26 cellular contexts compared by ENCODE assay signal in the genomic region with DNA sequence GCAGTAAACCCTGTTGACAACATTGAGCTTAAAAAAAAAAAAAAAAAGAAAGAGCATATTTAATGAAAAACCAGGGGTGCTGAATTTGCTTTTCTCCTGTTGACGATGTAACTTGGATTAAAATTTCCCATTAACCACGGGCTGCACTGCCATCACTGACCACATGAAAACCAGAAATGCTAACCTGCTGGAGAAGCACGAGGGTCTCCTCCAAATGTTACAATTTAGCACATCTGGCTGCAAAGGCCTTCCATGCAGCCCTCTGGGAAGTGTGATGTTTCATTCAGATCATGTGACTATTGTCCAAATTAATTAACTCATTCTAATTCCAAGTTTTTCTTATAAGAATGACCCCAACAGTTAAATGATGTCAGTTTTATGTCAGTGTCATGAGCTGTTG. TPM values are rescaled to one million over a fixed set of nuclear protein-coding genes. Genes with fewer than 3 reads are reported as not detected.
DNase-seq lines count a peak whose midpoint lies in the region; ATAC-seq and TF ChIP-seq lines count a peak whose summit lies in the region.
"Had no signal": no experiment of that assay in that cellular context is flagged by ENCODE, and none has a peak within 500 bp of the region (broad histone marks: within the 10 kb centered on the region; RNA-seq: fewer than 3 reads in every experiment).

No MANE protein-coding gene starts in this region.

- H3K27me3 ChIP-seq in mammary epithelial cell (ENCODE audit: insufficient read depth, low read length) (no peaks in the 10 kb centered on the region), Panc1 (ENCODE audit: control insufficient read depth, insufficient read depth, low read length) (no peaks in the 10 kb centered on the region), heart right ventricle (peaks cover 0 to 28% (median 8%) of the 10 kb centered on the region in 7 donors)
- H3K27me3 ChIP-seq: esophagus squamous epithelium, neutrophil had no signal

- H3K4me1 ChIP-seq in mammary epithelial cell (ENCODE audit: insufficient read depth, low read length) = no peaks in the 10 kb centered on the region
- no peaks in the 10 kb centered on the region for H3K4me1 ChIP-seq in Panc1 (ENCODE audit: control insufficient read depth, insufficient read depth, low read length)
- H3K4me1 ChIP-seq in heart right ventricle = no peaks in the 10 kb centered on the region
- H3K4me1 ChIP-seq: right atrium auricular region had no signal

- no peaks in the 10 kb centered on the region for H3K9me3 Mint-ChIP-seq in MCF 10A (ENCODE audit: unreplicated experiment)
- H3K9me3 Mint-ChIP-seq: activated naive CD4-positive, alpha-beta T cell treated with anti-CD3 and anti-CD28 coated beads, Interleukin-2, amount 50 U/mL, for 72 hours; brain; CD8-positive, alpha-beta memory T cell had no signal

- H3K79me2 ChIP-seq in mammary epithelial cell (ENCODE audit: insufficient read depth, low read length) = no peaks in the 10 kb centered on the region
- H3K79me2 ChIP-seq: hepatocyte had no signal

- peaks cover 10% of the 10 kb centered on the region for H3K4me1 Mint-ChIP-seq in MCF 10A (ENCODE audit: insufficient read depth, unreplicated experiment)

- no peak overlapping the region for H3K4me3 Mint-ChIP-seq in MCF 10A (ENCODE audit: unreplicated experiment)
- H3K4me3 Mint-ChIP-seq: activated CD8-positive, alpha-beta T cell treated with anti-CD3 and anti-CD28 coated beads, Interleukin-2, amount 10 ng/mL, durations not matched to agents 7 days and 5 days; brain; CD8-positive, alpha-beta memory T cell had no signal

- no peaks in the 10 kb centered on the region for H3K9me3 ChIP-seq in mammary epithelial cell (replicated peaks; ENCODE audit: insufficient read depth, low read length)
- no peaks in the 10 kb centered on the region for H3K9me3 ChIP-seq in Panc1 (ENCODE audit: control insufficient read depth, insufficient read depth, low read depth, low read length)
- no peaks in the 10 kb centered on the region for H3K9me3 ChIP-seq in heart right ventricle
- H3K9me3 ChIP-seq: esophagus squamous epithelium, neutrophil, right atrium auricular region had no signal

- no peak overlapping the region for H3K9ac ChIP-seq in mammary epithelial cell (ENCODE audit: insufficient read depth, low read length)

- no peak overlapping the region for H2AFZ ChIP-seq in mammary epithelial cell (ENCODE audit: low read depth, low read length)
- H2AFZ ChIP-seq: hepatocyte had no signal

- H3K36me3 ChIP-seq in mammary epithelial cell (ENCODE audit: insufficient read depth, low read length) (no peaks in the 10 kb centered on the region), Panc1 (ENCODE audit: control insufficient read depth, insufficient read depth, low read length) (no peaks in the 10 kb centered on the region), heart right ventricle (no peaks in the 10 kb centered on the region)
- H3K36me3 ChIP-seq: esophagus squamous epithelium, neutrophil, right atrium auricular region had no signal

- POLR2A ChIA-PET in MCF 10A (lab: Yijun Ruan, JAX) = no interaction called here
- POLR2A ChIA-PET in Panc1 (lab: Charles Lee) = no interaction called here

- BruUV-seq in MCF 10A (replicated peaks; lab: Mats Ljungman, UMichigan) (no TSS peak), mammary epithelial cell (replicated peaks; lab: Mats Ljungman, UMichigan) (no TSS peak), Panc1 (replicated peaks; lab: Mats Ljungman, UMichigan) (no TSS peak)

- H3K27ac ChIP-seq in mammary epithelial cell (ENCODE audit: insufficient read depth, low read depth, low read length) (no peak overlapping the region), Panc1 (ENCODE audit: low read length) (no peak overlapping the region), heart right ventricle (no peak overlapping the region)
- H3K27ac ChIP-seq: esophagus squamous epithelium, hepatocyte, HL-60, neutrophil, right atrium auricular region had no signal

- dilution Hi-C loops in mammary epithelial cell (cut with HindIII; ENCODE audit: low sequenced_read_pairs) = loop anchor here (25.0 kb wide), 1 partner anchor 322 kb away; no protein-coding TSS in a partner anchor

- in situ Hi-C loops in mammary epithelial cell (cut with MboI; ENCODE audit: low sequenced_read_pairs in 2 of 2) = loop anchor here (5.0 to 25.0 kb wide), 4 partner anchors 60 to 422 kb away; a partner anchor contains a TSS
- in situ Hi-C loops in Panc1 (cut with HindIII; ENCODE audit: low pct_unique_long_range_greater_than_20kb, low sequenced_read_pairs) = no loop called here
- in situ Hi-C loops in KBM-7 (cut with MboI; ENCODE audit: low pct_unique_long_range_greater_than_20kb, low sequenced_read_pairs) = loop anchor here (25.0 kb wide), 1 partner anchor 322 kb away; no protein-coding TSS in a partner anchor

- no peaks in the 10 kb centered on the region for H4K20me1 ChIP-seq in mammary epithelial cell (ENCODE audit: insufficient read depth, low read length)

- 83% methylated on average over 3 of the region's 3 CpGs for WGBS in mammary epithelial cell (ENCODE audit: low coverage, missing lambda C conversion rate)
- 66 to 68% methylated on average over 3 of the region's 3 CpGs for WGBS in heart right ventricle, 2 donors

- H3K4me3 ChIP-seq in mammary epithelial cell (replicated peaks in 1 of 3; ENCODE audit: insufficient read depth in 1 of 3, low read depth in 2 of 3, low read length in 3 of 3) = no peak overlapping the region
- H3K4me3 ChIP-seq in Panc1 (ENCODE audit: low read depth in 2 of 2, low read length in 2 of 2) = no peak overlapping the region
- H3K4me3 ChIP-seq in fibroblast of the aortic adventitia (ENCODE audit: low read depth, low read length) = no peak overlapping the region
- no peak overlapping the region for H3K4me3 ChIP-seq in heart right ventricle
- H3K4me3 ChIP-seq: esophagus squamous epithelium, GM12878, hepatocyte, right atrium auricular region had no signal

- CTCF ChIA-PET in MCF 10A (lab: Yijun Ruan, JAX) = interaction anchor here (0.6 to 16.2 kb wide), 10 partner anchors 14 to 498 kb away, joined by 3 to 535 read pairs (median 5); a partner anchor contains a TSS
- CTCF ChIA-PET in mammary epithelial cell (lab: Charles Lee; ENCODE audit: low non-redundant PET) = no interaction called here
- CTCF ChIA-PET in Panc1 (lab: Charles Lee) = interaction anchor here (0.6 kb wide), 1 partner anchor 866 kb away, joined by 4 read pairs; no protein-coding TSS in a partner anchor

- no peaks in the 10 kb centered on the region for H3K27me3 Mint-ChIP-seq in MCF 10A (ENCODE audit: insufficient read depth, unreplicated experiment)

- no peak overlapping the region for H3K27ac Mint-ChIP-seq in MCF 10A (ENCODE audit: low read depth, unreplicated experiment)
- H3K27ac Mint-ChIP-seq: activated CD8-positive, alpha-beta T cell treated with anti-CD3 and anti-CD28 coated beads, Interleukin-2, amount 10 ng/mL, durations not matched to agents 7 days and 5 days; activated naive CD4-positive, alpha-beta T cell treated with anti-CD3 and anti-CD28 coated beads, Interleukin-2, amount 50 U/mL, for 72 hours; brain; CD8-positive, alpha-beta memory T cell had no signal

- H3K36me3 Mint-ChIP-seq in MCF 10A (ENCODE audit: insufficient read depth, unreplicated experiment) = no peaks in the 10 kb centered on the region
- H3K36me3 Mint-ChIP-seq: activated naive CD4-positive, alpha-beta T cell treated with anti-CD3 and anti-CD28 coated beads, Interleukin-2, amount 50 U/mL, for 72 hours; brain; CD8-positive, alpha-beta memory T cell had no signal

- ATAC-seq in Panc1 (no peak), GM21381 (IDR thresholded peaks at IDR 0.05; ENCODE audit: unreplicated experiment) (no peak), heart right ventricle (no peak)
- ATAC-seq: activated CD8-positive, alpha-beta T cell treated with anti-CD3 and anti-CD28 coated beads, Interleukin-2, amount 10 ng/mL, durations not matched to agents 7 days and 5 days; activated naive CD4-positive, alpha-beta T cell treated with anti-CD3 and anti-CD28 coated beads, Interleukin-2, amount 50 U/mL, for 72 hours; GM12878; Right ventricle myocardium inferior; stimulated activated naive CD8-positive, alpha-beta T cell treated with anti-CD3 and anti-CD28 coated beads, Interleukin-15, Interleukin-2, amounts not matched to agents 100 U/mL and 50 U/mL, for 24 hours had no signal

- no peak overlapping the region for H3K4me2 ChIP-seq in mammary epithelial cell (ENCODE audit: insufficient read depth, low read depth, low read length)
- H3K4me2 ChIP-seq: hepatocyte had no signal

- TF ChIP-seq CTCF in MCF 10A (IDR thresholded peaks at IDR 0.05; ENCODE audit: unreplicated experiment) (peak; percentile 7), mammary epithelial cell (conservative IDR thresholded peaks at IDR 0.05 in 1 of 2, IDR thresholded peaks at IDR 0.05 in 1 of 2; ENCODE audit: extremely low read depth in 1 of 2, insufficient read depth in 1 of 2, low read depth in 1 of 2, low read length in 2 of 2) (peak in 1 of 2 donors; percentile 22), Panc1 (IDR thresholded peaks at IDR 0.05) (peak; percentile 14; the same call in 1 of the 2 replicates), fibroblast of the aortic adventitia (IDR thresholded peaks at IDR 0.05; ENCODE audit: insufficient read depth, low read length) (peak; percentile 36), heart right ventricle (IDR thresholded peaks at IDR 0.05) (peak in 1 of 9 donors; percentile 11)

- intact Hi-C loops in MCF 10A (cut with micrococcal nuclease) (no loop called here), mammary epithelial cell (cut with micrococcal nuclease) (no loop called here), Panc1 (cut with micrococcal nuclease; ENCODE audit: unreplicated experiment) (no loop called here), heart right ventricle (cut with DNase I) (loop anchor here (5.0 to 10.0 kb wide), 10 partner anchors 62 to 482 kb away; a partner anchor contains a TSS)

- no peak for DNase-seq in MCF 10A (ENCODE audit: unreplicated experiment)
- DNase-seq in mammary epithelial cell = no peak
- no peak for DNase-seq in Panc1 (ENCODE audit: low read depth, low spot score)
- DNase-seq in fibroblast of the aortic adventitia (ENCODE audit: low read depth) = no peak
- no peak for DNase-seq in KBM-7
- DNase-seq in NCI-H1930 (lab: John Stamatoyannopoulos, UW) = no peak
- no peak for DNase-seq in heart right ventricle
- DNase-seq: activated CD8-positive, alpha-beta T cell treated with anti-CD3 and anti-CD28 coated beads, Interleukin-2, amount 10 ng/mL, durations not matched to agents 7 days and 5 days; activated T-cell treated with anti-CD3 and anti-CD28 coated beads, Interleukin-2, amount 50 U/mL, for 48 hours; CD8-positive, alpha-beta memory T cell; esophagus squamous epithelium; NCI-H1105 treated with DMSO at 0.1 percent for 48 hours; NCI-H2171 treated with DMSO at 0.1 percent for 48 hours; stimulated activated naive CD8-positive, alpha-beta T cell treated with anti-CD3 and anti-CD28 coated beads, Interleukin-15, Interleukin-2, amounts not matched to agents 100 U/mL and 50 U/mL, for 24 hours had no signal

RNA-seq across cellular contexts. Expression of a gene that starts 26.9 kb away (rescaled TPM):
- not detected in 2 replicates for total RNA-seq in MCF 10A (2022)
- total RNA-seq in mammary epithelial cell = not detected
- polyA plus RNA-seq in mammary epithelial cell = not detected
- not detected for polyA minus RNA-seq in mammary epithelial cell
- total RNA-seq in Panc1 (2021; ENCODE audit: unreplicated experiment) = not detected
- polyA plus RNA-seq in Panc1 (2012; ENCODE audit: insufficient read length) = not detected
- not detected in 2 replicates for total RNA-seq in fibroblast of the aortic adventitia (ENCODE audit: low replicate concordance)
- not detected for total RNA-seq in heart right ventricle
- not detected for polyA plus RNA-seq in heart right ventricle
- total RNA-seq: activated CD8-positive, alpha-beta T cell treated with anti-CD3 and anti-CD28 coated beads, Interleukin-2, amount 10 ng/mL, durations not matched to agents 7 days and 5 days; activated naive CD4-positive, alpha-beta T cell treated with anti-CD3 and anti-CD28 coated beads, Interleukin-2, amount 50 U/mL, for 72 hours; CD8-positive, alpha-beta memory T cell; GM12878; hepatocyte; mesenteric fat pad; right atrium auricular region; Right ventricle myocardium inferior; T-helper 1 cell treated with Interleukin-12 subunit alpha and Interleukin-12 subunit beta and Interleukin-4 antibody, amounts not matched to agents 30 ng/mL and 1 ng/mL, for 36 hours; ureter had no signal
- polyA plus RNA-seq: CD8-positive, alpha-beta memory T cell; GM12878; hepatocyte had no signal

RNA-seq across cellular contexts. Expression of a gene that starts 38.5 kb away (rescaled TPM):
- total RNA-seq in MCF 10A (2022) (254 and 330 TPM in 2 replicates), mammary epithelial cell (100 to 1,000 TPM; 428 to 490 TPM), Panc1 (2021; ENCODE audit: unreplicated experiment) (not detected), fibroblast of the aortic adventitia (ENCODE audit: low replicate concordance) (not detected in 2 replicates), heart right ventricle (not detected)
- polyA plus RNA-seq in mammary epithelial cell (525 TPM), heart right ventricle (under 1 TPM in 1 of 2 donors, not detected in 1; 0.03 TPM)
- polyA minus RNA-seq in mammary epithelial cell = 393 TPM
- not detected for polyA plus RNA-seq in Panc1 (2012; ENCODE audit: insufficient read length)
- total RNA-seq: activated CD8-positive, alpha-beta T cell treated with anti-CD3 and anti-CD28 coated beads, Interleukin-2, amount 10 ng/mL, durations not matched to agents 7 days and 5 days; activated naive CD4-positive, alpha-beta T cell treated with anti-CD3 and anti-CD28 coated beads, Interleukin-2, amount 50 U/mL, for 72 hours; CD8-positive, alpha-beta memory T cell; GM12878; mesenteric fat pad; right atrium auricular region; Right ventricle myocardium inferior; T-helper 1 cell treated with Interleukin-12 subunit alpha and Interleukin-12 subunit beta and Interleukin-4 antibody, amounts not matched to agents 30 ng/mL and 1 ng/mL, for 36 hours had no signal
- polyA plus RNA-seq: CD8-positive, alpha-beta memory T cell had no signal

Comparison
In these comparisons a context has a peak if more than half of its experiments do, and no peak if none do; other contexts are left out.
1. RNA of a gene that starts 38.5 kb away (total RNA-seq): 428 to 490 TPM in mammary epithelial cell and 254 to 330 TPM in MCF 10A; not detected in Panc1 (single experiment), not detected in fibroblast of the aortic adventitia and not detected in heart right ventricle; every median in the first group is over 100 times any median in the second.
2. intact Hi-C loops: an anchor here in heart right ventricle (5.0 to 10.0 kb wide); none called in MCF 10A, mammary epithelial cell and Panc1.